1 cellular context compared by ENCODE assay signal in genomic region chr17:76569607-76570279, GRCh38.
TF ChIP-seq lines count a peak whose summit lies in the region.

No MANE protein-coding gene starts in this region.

TF ChIP-seq in HepG2, 621 proteins besides CTCF, POLR2A, EP300 and RAD21 (continues in another document):
- TF ChIP-seq NFKB2 (CRISPR knock-in tag; IDR thresholded peaks at IDR 0.05; ENCODE audit: borderline replicate concordance) (peak; percentile 65; the same call in 1 of the 2 replicates), RARA (CRISPR knock-in tag; IDR thresholded peaks at IDR 0.05) (peak; percentile 76), ZBTB4 (CRISPR knock-in tag; IDR thresholded peaks at IDR 0.05; ENCODE audit: borderline replicate concordance) (0 out of 2 replicates have a peak, but pooled peaks have one; percentile 34), TEAD3 (CRISPR knock-in tag; optimal IDR thresholded peaks at IDR 0.05; ENCODE audit: borderline replicate concordance) (peak; percentile 21), ZNF646 (CRISPR knock-in tag; IDR thresholded peaks at IDR 0.05) (no peak), TAF1 (CRISPR knock-in tag; IDR thresholded peaks at IDR 0.05) (peak; percentile 29; the same call in 1 of the 2 replicates), BCL6 (CRISPR knock-in tag; IDR thresholded peaks at IDR 0.05) (peak; percentile 74; the same call in 1 of the 2 replicates), SMAD1 (CRISPR knock-in tag; IDR thresholded peaks at IDR 0.05; ENCODE audit: borderline replicate concordance, low read depth) (0 out of 2 replicates have a peak, but pooled peaks have one; percentile 70), AKAP8 (CRISPR knock-in tag; IDR thresholded peaks at IDR 0.05) (0 out of 2 replicates have a peak, but pooled peaks have one; percentile 22), TMF1 (CRISPR knock-in tag; IDR thresholded peaks at IDR 0.05; ENCODE audit: low read depth) (0 out of 2 replicates have a peak, but pooled peaks have one; percentile 8), HNRNPLL (IDR thresholded peaks at IDR 0.05; ENCODE audit: low read depth, low read length, poor library complexity, severe bottlenecking) (peak; percentile 60), ZNF687 (CRISPR knock-in tag; IDR thresholded peaks at IDR 0.05) (peak; percentile 89), SAP130 (CRISPR knock-in tag; IDR thresholded peaks at IDR 0.05; ENCODE audit: low read depth) (peak; percentile 53), ZNF746 (CRISPR knock-in tag; IDR thresholded peaks at IDR 0.05) (peak; percentile 53; the same call in 1 of the 2 replicates), SOX6 (IDR thresholded peaks at IDR 0.05) (no peak), SOX6 (CRISPR knock-in tag; IDR thresholded peaks at IDR 0.05) (peak; percentile 89), MTF1 (CRISPR knock-in tag; IDR thresholded peaks at IDR 0.05) (no peak), ZBTB43 (CRISPR knock-in tag; conservative IDR thresholded peaks at IDR 0.05) (no peak), NONO (IDR thresholded peaks at IDR 0.05) (no peak), NONO (CRISPR knock-in tag; conservative IDR thresholded peaks at IDR 0.05) (peak; percentile 53; the same call in 1 of the 2 replicates), NCOA2 (CRISPR knock-in tag; IDR thresholded peaks at IDR 0.05) (peak; percentile 51; the same call in 1 of the 2 replicates), MAFK (conservative IDR thresholded peaks at IDR 0.05 in 1 of 2, IDR thresholded peaks at IDR 0.05 in 1 of 2; ENCODE audit: low read length in 2 of 2) (0 out of 4 replicates have a peak, but pooled peaks of 1 of the 2 experiments have one; percentile 1), ZMYM3 (CRISPR knock-in tag; IDR thresholded peaks at IDR 0.05) (no peak; the same call in 1 of the 2 replicates), BORCS8-MEF2B (CRISPR knock-in tag; IDR thresholded peaks at IDR 0.05) (peak; percentile 14; the same call in 1 of the 2 replicates)
- TF ChIP-seq, protein P1, sequence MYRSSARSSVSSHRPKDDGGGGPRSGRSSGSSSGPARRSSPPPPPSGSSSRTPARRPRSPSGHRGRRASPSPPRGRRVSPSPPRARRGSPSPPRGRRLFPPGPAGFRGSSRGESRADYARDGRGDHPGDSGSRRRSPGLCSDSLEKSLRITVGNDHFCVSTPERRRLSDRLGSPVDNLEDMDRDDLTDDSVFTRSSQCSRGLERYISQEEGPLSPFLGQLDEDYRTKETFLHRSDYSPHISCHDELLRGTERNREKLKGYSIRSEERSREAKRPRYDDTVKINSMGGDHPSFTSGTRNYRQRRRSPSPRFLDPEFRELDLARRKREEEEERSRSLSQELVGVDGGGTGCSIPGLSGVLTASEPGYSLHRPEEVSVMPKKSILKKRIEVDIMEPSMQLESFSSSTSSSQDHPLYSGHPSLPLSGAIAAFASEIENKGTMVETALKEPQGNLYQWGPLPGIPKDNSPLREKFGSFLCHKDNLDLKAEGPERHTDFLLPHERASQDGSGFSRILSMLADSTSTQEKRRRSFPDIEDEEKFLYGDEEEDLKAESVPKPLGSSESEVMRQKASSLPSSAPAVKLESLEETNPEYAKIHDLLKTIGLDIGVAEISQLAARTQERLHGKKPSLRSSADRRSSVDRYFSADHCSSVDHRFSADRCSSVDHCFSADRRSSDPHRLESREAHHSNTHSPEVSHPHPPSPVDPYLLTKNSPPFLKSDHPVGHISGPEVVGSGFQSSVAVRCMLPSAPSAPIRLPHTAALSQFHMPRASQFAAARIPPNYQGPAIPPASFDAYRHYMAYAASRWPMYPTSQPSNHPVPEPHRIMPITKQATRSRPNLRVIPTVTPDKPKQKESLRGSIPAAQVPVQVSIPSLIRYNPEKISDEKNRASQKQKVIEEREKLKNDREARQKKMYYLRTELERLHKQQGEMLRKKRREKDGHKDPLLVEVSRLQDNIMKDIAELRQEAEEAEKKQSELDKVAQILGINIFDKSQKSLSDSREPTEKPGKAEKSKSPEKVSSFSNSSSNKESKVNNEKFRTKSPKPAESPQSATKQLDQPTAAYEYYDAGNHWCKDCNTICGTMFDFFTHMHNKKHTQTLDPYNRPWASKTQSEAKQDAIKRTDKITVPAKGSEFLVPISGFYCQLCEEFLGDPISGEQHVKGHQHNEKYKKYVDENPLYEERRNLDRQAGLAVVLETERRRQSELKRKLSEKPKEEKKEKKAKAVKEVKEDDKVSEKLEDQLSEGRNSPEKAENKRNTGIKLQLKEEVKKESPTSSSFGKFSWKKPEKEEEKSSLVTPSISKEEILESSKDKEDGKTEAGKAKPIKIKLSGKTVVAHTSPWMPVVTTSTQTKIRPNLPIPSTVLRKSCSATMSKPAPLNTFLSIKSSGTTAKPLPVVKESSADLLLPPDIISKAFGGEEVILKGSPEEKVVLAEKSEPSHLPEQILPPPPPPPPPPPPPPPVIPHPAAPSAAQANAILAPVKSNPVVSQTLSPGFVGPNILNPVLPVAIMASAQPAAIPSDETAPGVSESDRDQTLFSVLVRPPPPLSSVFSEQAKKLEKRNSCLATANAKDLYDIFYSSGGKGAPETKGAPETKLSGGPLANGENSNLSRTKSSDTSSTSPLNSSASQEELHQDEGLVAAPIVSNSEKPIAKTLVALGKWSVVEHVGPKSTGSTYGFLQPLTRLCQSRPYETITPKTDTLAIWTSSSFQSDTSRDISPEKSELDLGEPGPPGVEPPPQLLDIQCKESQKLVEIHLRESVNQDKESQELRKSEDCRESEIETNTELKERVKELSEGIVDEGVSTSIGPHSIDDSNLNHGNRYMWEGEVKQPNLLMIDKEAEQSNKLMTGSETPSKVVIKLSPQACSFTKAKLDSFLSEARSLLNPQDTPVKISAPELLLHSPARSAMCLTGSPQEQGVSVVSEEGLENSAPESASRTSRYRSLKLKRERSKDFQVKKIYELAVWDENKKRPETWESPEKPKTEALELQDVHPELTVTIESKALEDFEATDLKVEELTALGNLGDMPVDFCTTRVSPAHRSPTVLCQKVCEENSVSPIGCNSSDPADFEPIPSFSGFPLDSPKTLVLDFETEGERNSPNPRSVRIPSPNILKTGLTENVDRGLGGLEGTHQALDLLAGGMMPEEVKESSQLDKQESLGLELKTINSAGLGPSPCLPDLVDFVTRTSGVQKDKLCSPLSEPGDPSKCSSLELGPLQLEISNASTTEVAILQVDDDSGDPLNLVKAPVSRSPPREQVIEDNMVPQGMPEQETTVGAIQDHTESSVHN (CRISPR knock-in tag; IDR thresholded peaks at IDR 0.05): 0 out of 2 replicates have a peak, but pooled peaks have one; percentile 57
- TF ChIP-seq, protein P2, sequence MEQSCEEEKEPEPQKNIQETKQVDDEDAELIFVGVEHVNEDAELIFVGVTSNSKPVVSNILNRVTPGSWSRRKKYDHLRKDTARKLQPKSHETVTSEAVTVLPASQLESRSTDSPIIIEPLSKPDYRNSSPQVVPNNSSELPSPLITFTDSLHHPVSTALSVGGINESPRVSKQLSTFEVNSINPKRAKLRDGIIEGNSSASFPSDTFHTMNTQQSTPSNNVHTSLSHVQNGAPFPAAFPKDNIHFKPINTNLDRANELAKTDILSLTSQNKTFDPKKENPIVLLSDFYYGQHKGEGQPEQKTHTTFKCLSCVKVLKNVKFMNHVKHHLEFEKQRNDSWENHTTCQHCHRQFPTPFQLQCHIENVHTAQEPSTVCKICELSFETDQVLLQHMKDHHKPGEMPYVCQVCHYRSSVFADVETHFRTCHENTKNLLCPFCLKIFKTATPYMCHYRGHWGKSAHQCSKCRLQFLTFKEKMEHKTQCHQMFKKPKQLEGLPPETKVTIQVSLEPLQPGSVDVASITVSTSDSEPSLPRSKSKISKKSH (CRISPR knock-in tag; IDR thresholded peaks at IDR 0.05; ENCODE audit: borderline replicate concordance): peak; percentile 54; the same call in 1 of the 2 replicates
